10 cellular contexts compared by ENCODE assay signal in the genomic region with DNA sequence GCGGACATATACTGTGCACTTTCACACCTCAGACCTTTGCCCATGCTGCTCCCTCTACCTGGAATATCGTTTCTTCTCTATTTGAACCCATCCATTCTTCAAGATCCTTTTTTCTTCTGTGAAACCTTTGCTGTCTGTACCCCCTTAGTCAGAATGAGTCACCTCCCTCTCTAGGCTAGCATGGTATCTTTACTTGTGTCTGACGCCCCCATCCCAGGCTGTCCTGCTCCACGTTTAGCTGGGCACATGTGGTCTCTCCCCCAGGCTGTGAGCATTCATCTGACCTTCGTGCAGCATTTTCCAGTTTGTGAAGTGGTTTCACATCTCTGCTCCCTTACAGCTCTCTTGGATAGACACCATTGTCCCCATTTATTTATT. TPM values are rescaled to one million over a fixed set of nuclear protein-coding genes. Genes with fewer than 3 reads are reported as not detected.
DNase-seq lines count a peak whose midpoint lies in the region; ATAC-seq and TF ChIP-seq lines count a peak whose summit lies in the region.
"Had no signal": no experiment of that assay in that cellular context is flagged by ENCODE, and none has a peak within 500 bp of the region (broad histone marks: within the 10 kb centered on the region; RNA-seq: fewer than 3 reads in every experiment).

No MANE protein-coding gene starts in this region.

- H3K4me3 ChIP-seq in WERI-Rb-1 (ENCODE audit: low read depth, low read length) (peak overlapping the region; percentile 30; the same call in 1 of the 2 replicates), hepatocyte (no peak overlapping the region), skeletal muscle tissue (ENCODE audit: low read length in 3 of 3) (peak overlapping the region in 2 of 3 donors; percentile 1 to 14)

- peak overlapping the region; percentile 73 for H3K4me2 ChIP-seq in hepatocyte

- peak overlapping the region; percentile 63 for H3K27ac ChIP-seq in WERI-Rb-1
- peak overlapping the region; percentile 70 for H3K27ac ChIP-seq in hepatocyte
- peak overlapping the region; percentile 31 for H3K27ac ChIP-seq in skeletal muscle tissue (ENCODE audit: low read depth, low read length)

- no peaks in the 10 kb centered on the region for H3K36me3 ChIP-seq in WERI-Rb-1
- no peaks in the 10 kb centered on the region for H3K36me3 ChIP-seq in hepatocyte (replicated peaks; ENCODE audit: insufficient read depth, low read depth)
- no peaks in the 10 kb centered on the region for H3K36me3 ChIP-seq in skeletal muscle tissue (ENCODE audit: control insufficient read depth in 3 of 3, insufficient read depth in 3 of 3, low read length in 3 of 3)

- no peak overlapping the region for H2AFZ ChIP-seq in hepatocyte

- H3K27me3 ChIP-seq in WERI-Rb-1 (ENCODE audit: insufficient read depth, low read depth, severe bottlenecking), result no peaks in the 10 kb centered on the region
- peaks cover 3% of the 10 kb centered on the region for H3K27me3 ChIP-seq in hepatocyte
- peaks cover 0 to 3% (median 0%) of the 10 kb centered on the region in 3 donors for H3K27me3 ChIP-seq in skeletal muscle tissue (ENCODE audit: control insufficient read depth in 3 of 3, insufficient read depth in 3 of 3, low read length in 3 of 3)

- H3K79me2 ChIP-seq in hepatocyte, result no peaks in the 10 kb centered on the region

- TF ChIP-seq CTCF in WERI-Rb-1 (IDR thresholded peaks at IDR 0.05; ENCODE audit: low read depth, low read length) (no peak), hepatocyte (IDR thresholded peaks at IDR 0.05; ENCODE audit: poor library complexity) (no peak)

- H3K9me3 ChIP-seq in WERI-Rb-1 (ENCODE audit: severe bottlenecking), result no peaks in the 10 kb centered on the region
- no peaks in the 10 kb centered on the region for H3K9me3 ChIP-seq in hepatocyte (ENCODE audit: low read depth)
- H3K9me3 ChIP-seq in skeletal muscle tissue (ENCODE audit: control insufficient read depth in 3 of 3, low read length in 3 of 3), result no peaks in the 10 kb centered on the region

- H3K9me2 ChIP-seq in hepatocyte (replicated peaks; ENCODE audit: insufficient read depth), result no peaks in the 10 kb centered on the region

- H3K4me1 ChIP-seq in hepatocyte (ENCODE audit: insufficient read depth), result peaks cover 8% of the 10 kb centered on the region
- peaks cover 10 to 11% (median 11%) of the 10 kb centered on the region in 3 donors for H3K4me1 ChIP-seq in skeletal muscle tissue (ENCODE audit: control insufficient read depth in 3 of 3, insufficient read depth in 3 of 3, low read length in 3 of 3)

- ATAC-seq in HG02678 (IDR thresholded peaks at IDR 0.05; ENCODE audit: unreplicated experiment), result no peak
- ATAC-seq: activated T-helper 17 cell treated with anti-CD3 and anti-CD28 coated beads, Interleukin-2, amount 50 U/mL, for 72 hours had no signal

- peak overlapping the region in 1 of 3 donors; percentile 62 for H3K9ac ChIP-seq in skeletal muscle tissue (ENCODE audit: low read depth in 1 of 3, low read length in 3 of 3)

- 20% methylated on average over 5 of the region's 5 CpGs for WGBS in hepatocyte (ENCODE audit: low lambda C conversion rate, missing lambda C conversion rate)

- no peaks in the 10 kb centered on the region for H4K20me1 ChIP-seq in hepatocyte (ENCODE audit: insufficient read depth, poor library complexity, severe bottlenecking)

- DNase-seq in HCEC 1CT (peak; percentile 30), WERI-Rb-1 (no peak), hepatocyte (ENCODE audit: low spot score) (no peak), A172 (ENCODE audit: low spot score) (no peak), NCI-H2171 treated with DMSO at 0.1 percent for 48 hours (lab: John Stamatoyannopoulos, UW) (no peak), HUDEP-2 (lab: John Stamatoyannopoulos, UW; ENCODE audit: unreplicated experiment in 76 of 76) (no peak)
- DNase-seq: stimulated activated CD4-positive, alpha-beta T cell treated with anti-CD3 and anti-CD28 coated beads, Interleukin-2, amount 100 ng/mL, for 48 hours had no signal

RNA-seq across cellular contexts. Expression of a gene that starts 14.3 kb away (rescaled TPM):
- total RNA-seq in hepatocyte (18.0 and 45.9 TPM in 2 replicates), skeletal muscle tissue (13.6 TPM)
- polyA plus RNA-seq in hepatocyte, result 21.2 and 32.8 TPM in 2 replicates
- total RNA-seq in A172 (2014; rRNA removed; shearing (Covaris generic)), result 0.10 and 0.59 TPM in 2 replicates
